In the genomic region with DNA sequence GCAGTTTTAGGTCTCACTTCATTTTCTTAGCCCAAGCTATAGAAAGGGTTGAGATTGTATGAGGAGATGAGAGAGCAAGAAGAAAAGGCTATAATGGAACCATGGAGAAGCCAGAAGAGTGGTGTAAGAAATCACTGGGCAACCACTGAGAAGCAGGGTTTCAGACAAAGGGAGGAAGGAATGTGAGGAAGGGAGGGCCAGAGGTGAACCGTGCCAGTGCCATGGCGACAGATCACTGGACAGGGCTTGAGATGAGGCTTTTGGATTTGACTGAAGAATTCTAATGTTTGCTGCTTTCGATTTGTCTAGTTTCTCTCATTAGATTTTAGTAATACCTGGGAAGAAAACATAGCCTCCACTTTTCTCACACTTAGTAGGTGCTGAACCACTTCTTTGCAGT, we compare ENCODE assay signal across 10 cellular contexts. TPM values are rescaled to one million over a fixed set of nuclear protein-coding genes. Genes with fewer than 3 reads are reported as not detected.
DNase-seq lines count a peak whose midpoint lies in the region; TF ChIP-seq lines count a peak whose summit lies in the region.
"Had no signal": no experiment of that assay in that cellular context is flagged by ENCODE, and none has a peak within 500 bp of the region (broad histone marks: within the 10 kb centered on the region; RNA-seq: fewer than 3 reads in every experiment).

No MANE protein-coding gene starts in this region.

- H3K27me3 ChIP-seq in CD8-positive, alpha-beta memory T cell (ENCODE audit: insufficient read depth, low read length, poor library complexity, severe bottlenecking), result no peaks in the 10 kb centered on the region
- H3K27me3 ChIP-seq in dorsolateral prefrontal cortex, result no peaks in the 10 kb centered on the region
- H3K27me3 ChIP-seq: foreskin keratinocyte had no signal

- CTCF ChIA-PET in CD8-positive, alpha-beta memory T cell (lab: Charles Lee), result interaction anchor here (1.4 to 1.8 kb wide), 2 partner anchors 122 to 123 kb away, joined by 3 to 5 read pairs; no protein-coding TSS in a partner anchor

- H3K9me3 ChIP-seq in CD8-positive, alpha-beta memory T cell (ENCODE audit: low read length), result no peaks in the 10 kb centered on the region

- H3K36me3 ChIP-seq in CD8-positive, alpha-beta memory T cell (ENCODE audit: insufficient read depth, low read length), result no peaks in the 10 kb centered on the region

- peaks cover 74 to 92% (median 90%) of the 10 kb centered on the region in 3 donors for H3K4me1 Mint-ChIP-seq in CD8-positive, alpha-beta memory T cell
- peaks cover 46% of the 10 kb centered on the region for H3K4me1 Mint-ChIP-seq in nephron progenitor cell

- peaks cover 0 to 2% of the 10 kb centered on the region in 2 donors for H3K27me3 Mint-ChIP-seq in CD8-positive, alpha-beta memory T cell
- H3K27me3 Mint-ChIP-seq in nephron progenitor cell (ENCODE audit: low read depth, poor library complexity), result no peaks in the 10 kb centered on the region

- no peaks in the 10 kb centered on the region for H3K9me3 Mint-ChIP-seq in CD8-positive, alpha-beta memory T cell
- peaks cover 7% of the 10 kb centered on the region for H3K9me3 Mint-ChIP-seq in nephron progenitor cell

- H3K27ac ChIP-seq in CD8-positive, alpha-beta memory T cell (ENCODE audit: low read depth, low read length), result no peak overlapping the region
- H3K27ac ChIP-seq in dorsolateral prefrontal cortex, result peak overlapping the region in 45 of 59 donors; percentile 4 to 86 (median 58)
- H3K27ac ChIP-seq: foreskin keratinocyte had no signal

- intact Hi-C loops in dorsolateral prefrontal cortex (cut with DNase I), result no loop called here

- no peak overlapping the region for H3K4me3 ChIP-seq in CD8-positive, alpha-beta memory T cell (ENCODE audit: low read length)
- peak overlapping the region in 2 of 59 donors; percentile 7 to 28 for H3K4me3 ChIP-seq in dorsolateral prefrontal cortex

- peaks cover 87% of the 10 kb centered on the region for H3K4me1 ChIP-seq in CD8-positive, alpha-beta memory T cell (ENCODE audit: insufficient read depth, low read length)

- POLR2A ChIA-PET in CD8-positive, alpha-beta memory T cell (lab: Charles Lee), result interaction anchor here (1.3 kb wide), 1 partner anchor 9 kb away, joined by 3 read pairs; no protein-coding TSS in a partner anchor

- TF ChIP-seq CTCF in dorsolateral prefrontal cortex (IDR thresholded peaks at IDR 0.05 in 54 of 56, conservative IDR thresholded peaks at IDR 0.05 in 2 of 56; ENCODE audit: low read depth in 1 of 56, partially characterized antibody in 56 of 56) (no peak), nephron progenitor cell (IDR thresholded peaks at IDR 0.05) (no peak)

- DNase-seq in CD8-positive, alpha-beta memory T cell, result no peak
- DNase-seq in NCI-H146 treated with DMSO at 0.1 percent for 48 hours (lab: John Stamatoyannopoulos, UW; ENCODE audit: unreplicated experiment), result peak; percentile 12
- DNase-seq in dorsolateral prefrontal cortex, result no peak
- DNase-seq in nephron progenitor cell, result no peak
- no peak for DNase-seq in NCI-H187 (lab: John Stamatoyannopoulos, UW)
- no peak for DNase-seq in hippocampal formation (lab: John Stamatoyannopoulos, UW)
- DNase-seq in H4 (ENCODE audit: low spot score), result no peak
- no peak for DNase-seq in central memory CD4-positive, alpha-beta T cell
- DNase-seq: foreskin keratinocyte, GOT3 had no signal

- H3K27ac Mint-ChIP-seq in CD8-positive, alpha-beta memory T cell, result peak overlapping the region; percentile 82 to 100 (median 93)
- H3K27ac Mint-ChIP-seq in nephron progenitor cell, result peak overlapping the region; percentile 30

- peaks cover 16 to 20% (median 18%) of the 10 kb centered on the region in 3 donors for H3K36me3 Mint-ChIP-seq in CD8-positive, alpha-beta memory T cell
- H3K36me3 Mint-ChIP-seq in nephron progenitor cell (ENCODE audit: low read depth), result peaks cover 58% of the 10 kb centered on the region

- H3K4me3 Mint-ChIP-seq in CD8-positive, alpha-beta memory T cell, result peak overlapping the region; percentile 46 to 82 (median 68)
- H3K4me3 Mint-ChIP-seq in nephron progenitor cell, result no peak overlapping the region

RNA-seq across cellular contexts. Expression of a gene that starts 6.3 kb away (rescaled TPM):
- 10 to 100 TPM; 61.5 to 62.8 TPM for total RNA-seq in CD8-positive, alpha-beta memory T cell
- polyA plus RNA-seq in CD8-positive, alpha-beta memory T cell, result 232 TPM
- total RNA-seq in dorsolateral prefrontal cortex, result 10 to 100 TPM in 3 of 120 experiments, 1 to 10 TPM in 81, under 1 TPM in 32, not detected in 4; 0.29 to 16.2 (median 1.7) TPM
- 0.14 and 0.17 TPM in 2 replicates for total RNA-seq in H4 (2014; rRNA removed; shearing (Covaris generic))
- total RNA-seq: foreskin keratinocyte had no signal
- polyA plus RNA-seq: foreskin keratinocyte had no signal

RNA-seq across cellular contexts. Expression of a gene that starts 55.3 kb away (rescaled TPM):
- total RNA-seq in CD8-positive, alpha-beta memory T cell, result 10 to 100 TPM; 15.2 to 16.2 TPM
- polyA plus RNA-seq in CD8-positive, alpha-beta memory T cell, result 32.4 TPM
- not detected for total RNA-seq in dorsolateral prefrontal cortex
- total RNA-seq in H4 (2014; rRNA removed; shearing (Covaris generic)), result not detected in 2 replicates
- total RNA-seq: foreskin keratinocyte had no signal
- polyA plus RNA-seq: foreskin keratinocyte had no signal

Comparison
In these comparisons a context has a peak if more than half of its experiments do, and no peak if none do; other contexts are left out.
1. RNA of a gene that starts 55.3 kb away (total RNA-seq): 15.2 to 16.2 TPM in CD8-positive, alpha-beta memory T cell; not detected in dorsolateral prefrontal cortex and not detected in H4; every median in the first group is over 10 times any median in the second.